31 cellular contexts compared by ENCODE assay signal in genomic region chr1:240942901-240943300, GRCh38.
"Had no signal": no experiment of that assay in that cellular context is flagged by ENCODE, and none has a peak within 500 bp of the region (broad histone marks: within the 10 kb centered on the region; RNA-seq: fewer than 3 reads in every experiment).

No MANE protein-coding gene starts in this region.

- H3K36me3 ChIP-seq: adrenal gland, ascending aorta, brain microvascular endothelial cell, breast epithelium, cardiac muscle cell had no signal

- H3K27ac ChIP-seq: adrenal gland, ascending aorta, body of pancreas, brain microvascular endothelial cell, breast epithelium, cardiac muscle cell had no signal

- DNase-seq: activated effector memory CD4-positive, alpha-beta T cell treated with anti-CD3 and anti-CD28 coated beads, Interleukin-2, amount 50 U/mL, for 16 hours; activated effector memory CD4-positive, alpha-beta T cell treated with Interleukin-2 at 50 U/mL for 16 hours; activated gamma-delta T cell; activated gamma-delta T cell treated with Interleukin-2 at 50 U/mL for 16 hours; activated naive CD4-positive, alpha-beta T cell; activated naive CD4-positive, alpha-beta T cell treated with anti-CD3 and anti-CD28 coated beads for 36 hours; activated naive CD4-positive, alpha-beta T cell treated with anti-CD3 and anti-CD28 coated beads, Interleukin-2, amount 10 ng/mL, durations not matched to agents 7 days and 5 days; activated naive CD4-positive, alpha-beta T cell treated with anti-CD3 and anti-CD28 coated beads, Interleukin-2, amount 50 U/mL, for 16 hours; activated naive CD4-positive, alpha-beta T cell treated with Interleukin-2 at 50 U/mL for 16 hours; activated naive CD8-positive, alpha-beta T cell treated with anti-CD3 and anti-CD28 coated beads for 36 hours; activated naive CD8-positive, alpha-beta T cell treated with anti-CD3 and anti-CD28 coated beads, Interleukin-2, amount 10 ng/mL, durations not matched to agents 7 days and 5 days; activated naive CD8-positive, alpha-beta T cell treated with anti-CD3 and anti-CD28 coated beads, Interleukin-2, amount 50 U/mL, for 24 hours; activated T-cell treated with anti-CD3 and anti-CD28 coated beads, Interleukin-2, amount 50 U/mL, for 24 hours; activated T-cell treated with anti-CD3 and anti-CD28 coated beads, Interleukin-2, amount 50 U/mL, for 4 hours; activated T-cell treated with anti-CD3 and anti-CD28 coated beads, Interleukin-2, amount 50 U/mL, for 48 hours; activated T-cell treated with anti-CD3 and anti-CD28 coated beads, Interleukin-2, amount 50 U/mL, for 72 hours; adrenal gland; amniotic stem cell; amygdala; anterior cingulate cortex; aorta; body of pancreas; brain microvascular endothelial cell; caudate nucleus; central memory CD4-positive, alpha-beta T cell; cerebellar nuclear complex had no signal

- ATAC-seq: activated naive CD4-positive, alpha-beta T cell treated with anti-CD3 and anti-CD28 coated beads, Interleukin-2, amount 50 U/mL, for 72 hours; activated naive CD8-positive, alpha-beta T cell treated with anti-CD3 and anti-CD28 coated beads, Interleukin-2, amount 50 U/mL, for 24 hours; activated T-cell treated with anti-CD3 and anti-CD28 coated beads, Interleukin-2, amount 50 U/mL, for 4 hours; activated T-cell treated with anti-CD3 and anti-CD28 coated beads, Interleukin-2, amount 50 U/mL, for 72 hours; activated T-helper 17 cell treated with anti-CD3 and anti-CD28 coated beads, Interleukin-2, amount 50 U/mL, for 72 hours; body of pancreas had no signal

- H3K4me1 ChIP-seq: adrenal gland, ascending aorta, body of pancreas, breast epithelium had no signal

- H3K27me3 ChIP-seq: adrenal gland, ascending aorta, body of pancreas, brain microvascular endothelial cell, breast epithelium, cardiac muscle cell had no signal

- H3K9me3 ChIP-seq: adrenal gland, ascending aorta had no signal

- H3K4me3 ChIP-seq: adrenal gland, ascending aorta, body of pancreas, breast epithelium, cardiac muscle cell had no signal
